18 cellular contexts compared by ENCODE assay signal in the genomic region with DNA sequence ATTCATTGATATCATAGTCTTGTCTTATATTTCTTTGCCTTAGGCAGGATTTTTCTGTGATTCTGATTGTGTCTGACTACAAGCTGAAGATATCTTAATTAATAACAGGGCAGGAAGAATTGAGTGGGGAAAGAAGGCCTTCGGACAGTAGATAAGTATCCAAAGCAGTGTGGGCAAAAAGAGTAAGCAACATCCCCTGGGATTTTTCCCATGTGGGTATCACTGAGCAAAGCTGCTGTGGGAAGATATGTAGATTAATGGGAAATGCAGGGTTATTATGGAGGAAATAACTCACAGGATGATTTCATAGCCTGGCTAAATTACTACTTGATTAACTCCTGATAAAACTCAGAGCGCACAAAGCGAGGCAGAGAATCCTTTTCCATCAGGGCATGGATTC. TPM values are rescaled to one million over a fixed set of nuclear protein-coding genes. Genes with fewer than 3 reads are reported as not detected.
DNase-seq lines count a peak whose midpoint lies in the region; ATAC-seq and TF ChIP-seq lines count a peak whose summit lies in the region.
"Had no signal": no experiment of that assay in that cellular context is flagged by ENCODE, and none has a peak within 500 bp of the region (broad histone marks: within the 10 kb centered on the region; RNA-seq: fewer than 3 reads in every experiment).

No MANE protein-coding gene starts in this region.

- peaks cover 2% of the 10 kb centered on the region for H3K27me3 Mint-ChIP-seq in activated T-cell treated with anti-CD3 and anti-CD28 coated beads, Interleukin-2, amount 50 U/mL, for 4 hours (ENCODE audit: low read depth)
- H3K27me3 Mint-ChIP-seq: CD4-positive, alpha-beta memory T cell had no signal

- TF ChIP-seq CTCF in ascending aorta (IDR thresholded peaks at IDR 0.05) (no peak), fibroblast of the aortic adventitia (IDR thresholded peaks at IDR 0.05; ENCODE audit: insufficient read depth, low read length) (no peak), colonic mucosa (IDR thresholded peaks at IDR 0.05) (no peak)

- H3K27ac ChIP-seq in GM23248 (no peak overlapping the region), ascending aorta (peak overlapping the region; percentile 4 to 41), colonic mucosa (no peak overlapping the region)
- H3K27ac ChIP-seq: BLaER1 had no signal

- DNase-seq in GM23248 (peak; percentile 14), ascending aorta (ENCODE audit: low spot score in 2 of 2) (no peak), fibroblast of the aortic adventitia (ENCODE audit: low read depth) (peak; percentile 72), colonic mucosa (no peak), NCI-H774 (lab: John Stamatoyannopoulos, UW) (no peak)
- DNase-seq in activated T-cell treated with anti-CD3 and anti-CD28 coated beads, Interleukin-2, amount 50 U/mL, for 4 hours: no peak
- DNase-seq: AML-193; CD4-positive, alpha-beta memory T cell; DMS153; DMS79; GF-D8; HCEC 1CT had no signal

- H3K9me3 Mint-ChIP-seq in activated T-cell treated with anti-CD3 and anti-CD28 coated beads, Interleukin-2, amount 50 U/mL, for 4 hours: no peaks in the 10 kb centered on the region
- H3K9me3 Mint-ChIP-seq: CD4-positive, alpha-beta memory T cell; GM23338 had no signal

- no peak overlapping the region for H3K4me2 ChIP-seq in GM23248 (ENCODE audit: unreplicated experiment)
- H3K4me2 ChIP-seq: BLaER1, GM23338 had no signal

- H3K4me1 Mint-ChIP-seq in activated T-cell treated with anti-CD3 and anti-CD28 coated beads, Interleukin-2, amount 50 U/mL, for 4 hours (ENCODE audit: low read depth): no peaks in the 10 kb centered on the region
- H3K4me1 Mint-ChIP-seq: CD14-positive monocyte; CD4-positive, alpha-beta memory T cell; GM23338 had no signal

- ATAC-seq in GM18873 (IDR thresholded peaks at IDR 0.05; ENCODE audit: low FRiP score, unreplicated experiment): no peak
- ATAC-seq in activated T-cell treated with anti-CD3 and anti-CD28 coated beads, Interleukin-2, amount 50 U/mL, for 4 hours: no peak
- ATAC-seq: GM12878, GM23338 had no signal

- no peaks in the 10 kb centered on the region for H3K79me2 ChIP-seq in GM23248 (ENCODE audit: insufficient read depth)

- in situ Hi-C loops in GM23248 (cut with MboI): no loop called here

- intact Hi-C loops in ascending aorta (cut with DNase I) (no loop called here), colonic mucosa (cut with DNase I) (no loop called here)

- no peaks in the 10 kb centered on the region for H4K20me1 ChIP-seq in GM23248 (ENCODE audit: insufficient read depth)
- H4K20me1 ChIP-seq: BLaER1 had no signal

- peaks cover 6% of the 10 kb centered on the region; the same call in 1 of the 2 replicates for H3K4me1 ChIP-seq in GM23248 (ENCODE audit: insufficient read depth)
- H3K4me1 ChIP-seq in ascending aorta: peaks cover 0 to 5% of the 10 kb centered on the region in 2 donors
- H3K4me1 ChIP-seq in colonic mucosa: no peaks in the 10 kb centered on the region
- H3K4me1 ChIP-seq: BLaER1 had no signal

- no peaks in the 10 kb centered on the region for H3K36me3 Mint-ChIP-seq in activated T-cell treated with anti-CD3 and anti-CD28 coated beads, Interleukin-2, amount 50 U/mL, for 4 hours (ENCODE audit: insufficient read depth)
- H3K36me3 Mint-ChIP-seq: CD14-positive monocyte had no signal

- no peaks in the 10 kb centered on the region for H3K27me3 ChIP-seq in GM23248 (replicated peaks; ENCODE audit: insufficient read depth)
- no peaks in the 10 kb centered on the region for H3K27me3 ChIP-seq in ascending aorta
- H3K27me3 ChIP-seq in colonic mucosa: no peaks in the 10 kb centered on the region
- H3K27me3 ChIP-seq: BLaER1 had no signal

- no peaks in the 10 kb centered on the region for H3K36me3 ChIP-seq in GM23248 (ENCODE audit: low read depth)
- peaks cover 14 to 30% of the 10 kb centered on the region in 2 donors for H3K36me3 ChIP-seq in ascending aorta
- no peaks in the 10 kb centered on the region for H3K36me3 ChIP-seq in colonic mucosa
- H3K36me3 ChIP-seq: BLaER1 had no signal

- H3K4me3 Mint-ChIP-seq in activated T-cell treated with anti-CD3 and anti-CD28 coated beads, Interleukin-2, amount 50 U/mL, for 4 hours: no peak overlapping the region
- H3K4me3 Mint-ChIP-seq: CD14-positive monocyte; CD4-positive, alpha-beta memory T cell; GM23338 had no signal

- H2AFZ ChIP-seq in GM23248: no peak overlapping the region
- H2AFZ ChIP-seq: GM23338 had no signal

- no peaks in the 10 kb centered on the region for H3F3A ChIP-seq in GM23248 (ENCODE audit: insufficient read depth)

- H3K9me2 ChIP-seq in GM23248 (ENCODE audit: insufficient read depth): no peaks in the 10 kb centered on the region

- H3K9me3 ChIP-seq in GM23248 (ENCODE audit: low read depth) (no peaks in the 10 kb centered on the region), ascending aorta (no peaks in the 10 kb centered on the region), colonic mucosa (no peaks in the 10 kb centered on the region)
- H3K9me3 ChIP-seq: BLaER1 had no signal

- H3K4me3 ChIP-seq in GM23248 (no peak overlapping the region), ascending aorta (no peak overlapping the region), fibroblast of the aortic adventitia (ENCODE audit: low read depth, low read length) (no peak overlapping the region), colonic mucosa (no peak overlapping the region)
- H3K4me3 ChIP-seq: BLaER1, GM12878, GM23338 had no signal

- H3K9ac ChIP-seq in GM23248 (no peak overlapping the region), colonic mucosa (ENCODE audit: low read depth in 2 of 2, low read length in 2 of 2) (no peak overlapping the region)
- H3K9ac ChIP-seq: BLaER1 had no signal

- WGBS in GM23248 (ENCODE audit: low coverage in 1 of 2, low lambda C conversion rate in 2 of 2, missing lambda C conversion rate in 2 of 2), 2 experiments: 63 to 64% methylated on average over 3 of the region's 3 CpGs

RNA-seq across cellular contexts. Expression of a gene that starts 55.7 kb away (rescaled TPM):
- 2.7 and 6.8 TPM in 2 replicates for total RNA-seq in GM23248 (2014; rRNA removed; shearing (Covaris generic))
- 0.89 and 1.7 TPM in 2 replicates for polyA plus RNA-seq in GM23248 (2016; fragmentation: Nextera tagmentation; extraction: Ambion mirVana)
- total RNA-seq in ascending aorta (732 TPM), fibroblast of the aortic adventitia (ENCODE audit: low replicate concordance) (6.4 and 20.2 TPM in 2 replicates), colonic mucosa (10 to 100 TPM; 10.8 to 41.7 TPM)
- 1 to 10 TPM; 1.1 to 3.3 (median 2.5) TPM for total RNA-seq in activated T-cell treated with anti-CD3 and anti-CD28 coated beads, Interleukin-2, amount 50 U/mL, for 4 hours
- total RNA-seq: HT-29 had no signal
- polyA plus RNA-seq: CD14-positive monocyte had no signal

Comparison
In these comparisons a context has a peak if more than half of its experiments do, and no peak if none do; other contexts are left out.
1. DNase-seq: peak in GM23248 (single experiment) and fibroblast of the aortic adventitia (single experiment); none in ascending aorta (0 of 2), colonic mucosa (single experiment), NCI-H774 (single experiment) and activated T-cell treated with anti-CD3 and anti-CD28 coated beads, Interleukin-2, amount 50 U/mL, for 4 hours (single experiment).
2. H3K27ac ChIP-seq: peak in ascending aorta (2 of 2); none in GM23248 (single experiment) and colonic mucosa (single experiment).
3. RNA of a gene that starts 55.7 kb away (total RNA-seq): 732 TPM in ascending aorta (single experiment); 10.8 to 41.7 TPM in colonic mucosa, 6.4 to 20.2 TPM in fibroblast of the aortic adventitia, 2.7 to 6.8 TPM in GM23248 and 1.1 to 3.3 TPM in activated T-cell treated with anti-CD3 and anti-CD28 coated beads, Interleukin-2, amount 50 U/mL, for 4 hours; every median in the first group is over 10 times any median in the second.